8 cellular contexts compared by ENCODE assay signal in genomic region chr1:110210604-110211502, GRCh38. TPM values are rescaled to one million over a fixed set of nuclear protein-coding genes. Genes with fewer than 3 reads are reported as not detected.
DNase-seq lines count a peak whose midpoint lies in the region; ATAC-seq and TF ChIP-seq lines count a peak whose summit lies in the region.

No MANE protein-coding gene starts in this region.

- peak; percentile 72 for DNase-seq in AG08396 (ENCODE audit: low spot score)
- DNase-seq in activated naive CD4-positive, alpha-beta T cell treated with Interleukin-2 at 50 U/mL for 16 hours = peak; percentile 57
- DNase-seq in cardiac muscle cell (ENCODE audit: low read depth in 1 of 2, low spot score in 1 of 2) = peak; percentile 41 to 62
- peak; percentile 31 for DNase-seq in prostate gland (ENCODE audit: low spot score)

- TF ChIP-seq POLR2A in Raji (IDR thresholded peaks at IDR 0.05; ENCODE audit: insufficient read depth, low read depth, low read length) (peak; percentile 50), prostate gland (IDR thresholded peaks at IDR 0.05) (no peak)

- H3K27me3 ChIP-seq in cardiac muscle cell = peaks cover 30% of the 10 kb centered on the region
- no peaks in the 10 kb centered on the region for H3K27me3 ChIP-seq in prostate gland (replicated peaks; ENCODE audit: insufficient read depth)

- ATAC-seq in GM19043 (IDR thresholded peaks at IDR 0.05; ENCODE audit: low read depth, unreplicated experiment) (peak; percentile 5), HG03520 (IDR thresholded peaks at IDR 0.05; ENCODE audit: unreplicated experiment) (peak; percentile 16), HG03521 (IDR thresholded peaks at IDR 0.05; ENCODE audit: unreplicated experiment) (no peak)

- H3K9me3 ChIP-seq in cardiac muscle cell (ENCODE audit: low read depth) = no peaks in the 10 kb centered on the region
- H3K9me3 ChIP-seq in prostate gland = no peaks in the 10 kb centered on the region

- H3K36me3 ChIP-seq in cardiac muscle cell = no peaks in the 10 kb centered on the region
- H3K36me3 ChIP-seq in prostate gland = no peaks in the 10 kb centered on the region

- no peak overlapping the region for H3K27ac ChIP-seq in cardiac muscle cell
- H3K27ac ChIP-seq in prostate gland = peak overlapping the region; percentile 74 to 75

- under 1% methylated on average over 98 of the region's 101 CpGs for WGBS in prostate gland

- H3K4me3 ChIP-seq in cardiac muscle cell (peak overlapping the region; percentile 65), prostate gland (peak overlapping the region; percentile 55 to 64)

- no peak for TF ChIP-seq CTCF in cardiac muscle cell (IDR thresholded peaks at IDR 0.05; ENCODE audit: low read depth, low read length)
- no peak for TF ChIP-seq CTCF in prostate gland (IDR thresholded peaks at IDR 0.05)

- intact Hi-C loops in prostate gland (cut with DNase I) = loop anchor here (2.0 kb wide), 1 partner anchor 196 kb away; the partner anchor contains the start of gene LAMTOR5

- H3K4me1 ChIP-seq in cardiac muscle cell (ENCODE audit: low read depth) = no peaks in the 10 kb centered on the region
- H3K4me1 ChIP-seq in prostate gland (replicated peaks) = no peaks in the 10 kb centered on the region

RNA-seq across cellular contexts. Expression of gene KCNC4, which starts 0.7 kb away (rescaled TPM):
- total RNA-seq in cardiac muscle cell = 3.7 and 11.8 TPM in 2 replicates
- polyA plus RNA-seq in cardiac muscle cell = 3.4 and 7.5 TPM in 2 replicates
- total RNA-seq in prostate gland = 10 to 100 TPM in 1 of 2 donors, 1 to 10 TPM in 1; 4.7 to 23.9 TPM
